ENCODE assay signal across 2 cellular contexts in the genomic region with DNA sequence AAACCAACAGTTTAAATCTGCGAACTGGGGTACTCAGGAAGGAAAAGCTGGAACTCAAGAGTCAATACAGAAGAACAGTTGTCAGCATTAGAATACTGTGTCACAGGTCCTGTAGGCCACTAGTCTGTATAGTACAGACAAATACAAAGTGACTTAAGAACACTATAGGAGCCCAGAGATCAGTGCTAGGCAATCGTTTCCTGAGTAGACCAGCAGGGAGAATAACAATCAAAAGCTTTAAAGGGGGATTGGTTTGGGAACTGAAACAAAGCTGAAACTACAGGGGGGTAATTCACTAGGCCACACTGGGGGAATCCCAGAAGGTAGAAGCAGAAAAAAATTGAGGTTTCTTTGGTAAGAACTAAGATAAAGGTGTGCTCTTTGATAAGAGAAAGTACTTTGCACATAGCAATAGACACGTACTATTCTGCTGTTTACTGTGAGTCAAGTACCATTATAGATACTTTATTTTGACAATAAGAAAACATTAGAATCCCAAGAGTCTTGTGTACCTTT.
TF ChIP-seq lines count a peak whose summit lies in the region.

No MANE protein-coding gene starts in this region.

TF ChIP-seq in GM23338, 12 proteins besides CTCF, POLR2A, EP300 and RAD21 (continued from another document and continues in another):
- TF ChIP-seq, protein P1, sequence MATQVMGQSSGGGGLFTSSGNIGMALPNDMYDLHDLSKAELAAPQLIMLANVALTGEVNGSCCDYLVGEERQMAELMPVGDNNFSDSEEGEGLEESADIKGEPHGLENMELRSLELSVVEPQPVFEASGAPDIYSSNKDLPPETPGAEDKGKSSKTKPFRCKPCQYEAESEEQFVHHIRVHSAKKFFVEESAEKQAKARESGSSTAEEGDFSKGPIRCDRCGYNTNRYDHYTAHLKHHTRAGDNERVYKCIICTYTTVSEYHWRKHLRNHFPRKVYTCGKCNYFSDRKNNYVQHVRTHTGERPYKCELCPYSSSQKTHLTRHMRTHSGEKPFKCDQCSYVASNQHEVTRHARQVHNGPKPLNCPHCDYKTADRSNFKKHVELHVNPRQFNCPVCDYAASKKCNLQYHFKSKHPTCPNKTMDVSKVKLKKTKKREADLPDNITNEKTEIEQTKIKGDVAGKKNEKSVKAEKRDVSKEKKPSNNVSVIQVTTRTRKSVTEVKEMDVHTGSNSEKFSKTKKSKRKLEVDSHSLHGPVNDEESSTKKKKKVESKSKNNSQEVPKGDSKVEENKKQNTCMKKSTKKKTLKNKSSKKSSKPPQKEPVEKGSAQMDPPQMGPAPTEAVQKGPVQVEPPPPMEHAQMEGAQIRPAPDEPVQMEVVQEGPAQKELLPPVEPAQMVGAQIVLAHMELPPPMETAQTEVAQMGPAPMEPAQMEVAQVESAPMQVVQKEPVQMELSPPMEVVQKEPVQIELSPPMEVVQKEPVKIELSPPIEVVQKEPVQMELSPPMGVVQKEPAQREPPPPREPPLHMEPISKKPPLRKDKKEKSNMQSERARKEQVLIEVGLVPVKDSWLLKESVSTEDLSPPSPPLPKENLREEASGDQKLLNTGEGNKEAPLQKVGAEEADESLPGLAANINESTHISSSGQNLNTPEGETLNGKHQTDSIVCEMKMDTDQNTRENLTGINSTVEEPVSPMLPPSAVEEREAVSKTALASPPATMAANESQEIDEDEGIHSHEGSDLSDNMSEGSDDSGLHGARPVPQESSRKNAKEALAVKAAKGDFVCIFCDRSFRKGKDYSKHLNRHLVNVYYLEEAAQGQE (IDR thresholded peaks at IDR 0.05; ENCODE audit: unreplicated experiment) = no peak
- TF ChIP-seq, protein P2, sequence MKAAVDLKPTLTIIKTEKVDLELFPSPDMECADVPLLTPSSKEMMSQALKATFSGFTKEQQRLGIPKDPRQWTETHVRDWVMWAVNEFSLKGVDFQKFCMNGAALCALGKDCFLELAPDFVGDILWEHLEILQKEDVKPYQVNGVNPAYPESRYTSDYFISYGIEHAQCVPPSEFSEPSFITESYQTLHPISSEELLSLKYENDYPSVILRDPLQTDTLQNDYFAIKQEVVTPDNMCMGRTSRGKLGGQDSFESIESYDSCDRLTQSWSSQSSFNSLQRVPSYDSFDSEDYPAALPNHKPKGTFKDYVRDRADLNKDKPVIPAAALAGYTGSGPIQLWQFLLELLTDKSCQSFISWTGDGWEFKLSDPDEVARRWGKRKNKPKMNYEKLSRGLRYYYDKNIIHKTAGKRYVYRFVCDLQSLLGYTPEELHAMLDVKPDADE (IDR thresholded peaks at IDR 0.05) = no peak
- TF ChIP-seq NANOG (IDR thresholded peaks at IDR 0.05; ENCODE audit: borderline replicate concordance) = no peak
- TF ChIP-seq EZH2 (IDR thresholded peaks at IDR 0.05; ENCODE audit: low read depth, unreplicated experiment) = no peak
- TF ChIP-seq POLR2AphosphoS5 (IDR thresholded peaks at IDR 0.05; ENCODE audit: low read depth) = no peak
- TF ChIP-seq CREB1 (CRISPR knock-in tag; IDR thresholded peaks at IDR 0.05; ENCODE audit: low read depth) = no peak
- TF ChIP-seq ZNF114 (CRISPR knock-in tag; IDR thresholded peaks at IDR 0.05) = no peak
- TF ChIP-seq EZH2phosphoT487 (IDR thresholded peaks at IDR 0.05; ENCODE audit: unreplicated experiment) = no peak
- TF ChIP-seq, protein P3, sequence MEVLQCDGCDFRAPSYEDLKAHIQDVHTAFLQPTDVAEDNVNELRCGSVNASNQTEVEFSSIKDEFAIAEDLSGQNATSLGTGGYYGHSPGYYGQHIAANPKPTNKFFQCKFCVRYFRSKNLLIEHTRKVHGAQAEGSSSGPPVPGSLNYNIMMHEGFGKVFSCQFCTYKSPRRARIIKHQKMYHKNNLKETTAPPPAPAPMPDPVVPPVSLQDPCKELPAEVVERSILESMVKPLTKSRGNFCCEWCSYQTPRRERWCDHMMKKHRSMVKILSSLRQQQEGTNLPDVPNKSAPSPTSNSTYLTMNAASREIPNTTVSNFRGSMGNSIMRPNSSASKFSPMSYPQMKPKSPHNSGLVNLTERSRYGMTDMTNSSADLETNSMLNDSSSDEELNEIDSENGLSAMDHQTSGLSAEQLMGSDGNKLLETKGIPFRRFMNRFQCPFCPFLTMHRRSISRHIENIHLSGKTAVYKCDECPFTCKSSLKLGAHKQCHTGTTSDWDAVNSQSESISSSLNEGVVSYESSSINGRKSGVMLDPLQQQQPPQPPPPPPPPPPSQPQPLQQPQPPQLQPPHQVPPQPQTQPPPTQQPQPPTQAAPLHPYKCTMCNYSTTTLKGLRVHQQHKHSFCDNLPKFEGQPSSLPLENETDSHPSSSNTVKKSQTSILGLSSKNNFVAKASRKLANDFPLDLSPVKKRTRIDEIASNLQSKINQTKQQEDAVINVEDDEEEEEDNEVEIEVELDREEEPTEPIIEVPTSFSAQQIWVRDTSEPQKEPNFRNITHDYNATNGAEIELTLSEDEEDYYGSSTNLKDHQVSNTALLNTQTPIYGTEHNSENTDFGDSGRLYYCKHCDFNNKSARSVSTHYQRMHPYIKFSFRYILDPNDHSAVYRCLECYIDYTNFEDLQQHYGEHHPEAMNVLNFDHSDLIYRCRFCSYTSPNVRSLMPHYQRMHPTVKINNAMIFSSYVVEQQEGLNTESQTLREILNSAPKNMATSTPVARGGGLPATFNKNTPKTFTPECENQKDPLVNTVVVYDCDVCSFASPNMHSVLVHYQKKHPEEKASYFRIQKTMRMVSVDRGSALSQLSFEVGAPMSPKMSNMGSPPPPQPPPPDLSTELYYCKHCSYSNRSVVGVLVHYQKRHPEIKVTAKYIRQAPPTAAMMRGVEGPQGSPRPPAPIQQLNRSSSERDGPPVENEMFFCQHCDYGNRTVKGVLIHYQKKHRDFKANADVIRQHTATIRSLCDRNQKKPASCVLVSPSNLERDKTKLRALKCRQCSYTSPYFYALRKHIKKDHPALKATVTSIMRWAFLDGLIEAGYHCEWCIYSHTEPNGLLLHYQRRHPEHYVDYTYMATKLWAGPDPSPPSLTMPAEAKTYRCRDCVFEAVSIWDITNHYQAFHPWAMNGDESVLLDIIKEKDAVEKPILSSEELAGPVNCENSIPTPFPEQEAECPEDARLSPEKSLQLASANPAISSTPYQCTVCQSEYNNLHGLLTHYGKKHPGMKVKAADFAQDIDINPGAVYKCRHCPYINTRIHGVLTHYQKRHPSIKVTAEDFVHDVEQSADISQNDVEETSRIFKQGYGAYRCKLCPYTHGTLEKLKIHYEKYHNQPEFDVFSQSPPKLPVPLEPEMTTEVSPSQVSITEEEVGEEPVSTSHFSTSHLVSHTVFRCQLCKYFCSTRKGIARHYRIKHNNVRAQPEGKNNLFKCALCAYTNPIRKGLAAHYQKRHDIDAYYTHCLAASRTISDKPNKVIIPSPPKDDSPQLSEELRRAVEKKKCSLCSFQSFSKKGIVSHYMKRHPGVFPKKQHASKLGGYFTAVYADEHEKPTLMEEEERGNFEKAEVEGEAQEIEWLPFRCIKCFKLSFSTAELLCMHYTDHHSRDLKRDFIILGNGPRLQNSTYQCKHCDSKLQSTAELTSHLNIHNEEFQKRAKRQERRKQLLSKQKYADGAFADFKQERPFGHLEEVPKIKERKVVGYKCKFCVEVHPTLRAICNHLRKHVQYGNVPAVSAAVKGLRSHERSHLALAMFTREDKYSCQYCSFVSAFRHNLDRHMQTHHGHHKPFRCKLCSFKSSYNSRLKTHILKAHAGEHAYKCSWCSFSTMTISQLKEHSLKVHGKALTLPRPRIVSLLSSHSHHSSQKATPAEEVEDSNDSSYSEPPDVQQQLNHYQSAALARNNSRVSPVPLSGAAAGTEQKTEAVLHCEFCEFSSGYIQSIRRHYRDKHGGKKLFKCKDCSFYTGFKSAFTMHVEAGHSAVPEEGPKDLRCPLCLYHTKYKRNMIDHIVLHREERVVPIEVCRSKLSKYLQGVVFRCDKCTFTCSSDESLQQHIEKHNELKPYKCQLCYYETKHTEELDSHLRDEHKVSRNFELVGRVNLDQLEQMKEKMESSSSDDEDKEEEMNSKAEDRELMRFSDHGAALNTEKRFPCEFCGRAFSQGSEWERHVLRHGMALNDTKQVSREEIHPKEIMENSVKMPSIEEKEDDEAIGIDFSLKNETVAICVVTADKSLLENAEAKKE (CRISPR knock-in tag; IDR thresholded peaks at IDR 0.05) = no peak

TF ChIP-seq in GM12878, 131 proteins besides CTCF, POLR2A, EP300 and RAD21 (continued from another document and continues in another):
- TF ChIP-seq, protein P4, sequence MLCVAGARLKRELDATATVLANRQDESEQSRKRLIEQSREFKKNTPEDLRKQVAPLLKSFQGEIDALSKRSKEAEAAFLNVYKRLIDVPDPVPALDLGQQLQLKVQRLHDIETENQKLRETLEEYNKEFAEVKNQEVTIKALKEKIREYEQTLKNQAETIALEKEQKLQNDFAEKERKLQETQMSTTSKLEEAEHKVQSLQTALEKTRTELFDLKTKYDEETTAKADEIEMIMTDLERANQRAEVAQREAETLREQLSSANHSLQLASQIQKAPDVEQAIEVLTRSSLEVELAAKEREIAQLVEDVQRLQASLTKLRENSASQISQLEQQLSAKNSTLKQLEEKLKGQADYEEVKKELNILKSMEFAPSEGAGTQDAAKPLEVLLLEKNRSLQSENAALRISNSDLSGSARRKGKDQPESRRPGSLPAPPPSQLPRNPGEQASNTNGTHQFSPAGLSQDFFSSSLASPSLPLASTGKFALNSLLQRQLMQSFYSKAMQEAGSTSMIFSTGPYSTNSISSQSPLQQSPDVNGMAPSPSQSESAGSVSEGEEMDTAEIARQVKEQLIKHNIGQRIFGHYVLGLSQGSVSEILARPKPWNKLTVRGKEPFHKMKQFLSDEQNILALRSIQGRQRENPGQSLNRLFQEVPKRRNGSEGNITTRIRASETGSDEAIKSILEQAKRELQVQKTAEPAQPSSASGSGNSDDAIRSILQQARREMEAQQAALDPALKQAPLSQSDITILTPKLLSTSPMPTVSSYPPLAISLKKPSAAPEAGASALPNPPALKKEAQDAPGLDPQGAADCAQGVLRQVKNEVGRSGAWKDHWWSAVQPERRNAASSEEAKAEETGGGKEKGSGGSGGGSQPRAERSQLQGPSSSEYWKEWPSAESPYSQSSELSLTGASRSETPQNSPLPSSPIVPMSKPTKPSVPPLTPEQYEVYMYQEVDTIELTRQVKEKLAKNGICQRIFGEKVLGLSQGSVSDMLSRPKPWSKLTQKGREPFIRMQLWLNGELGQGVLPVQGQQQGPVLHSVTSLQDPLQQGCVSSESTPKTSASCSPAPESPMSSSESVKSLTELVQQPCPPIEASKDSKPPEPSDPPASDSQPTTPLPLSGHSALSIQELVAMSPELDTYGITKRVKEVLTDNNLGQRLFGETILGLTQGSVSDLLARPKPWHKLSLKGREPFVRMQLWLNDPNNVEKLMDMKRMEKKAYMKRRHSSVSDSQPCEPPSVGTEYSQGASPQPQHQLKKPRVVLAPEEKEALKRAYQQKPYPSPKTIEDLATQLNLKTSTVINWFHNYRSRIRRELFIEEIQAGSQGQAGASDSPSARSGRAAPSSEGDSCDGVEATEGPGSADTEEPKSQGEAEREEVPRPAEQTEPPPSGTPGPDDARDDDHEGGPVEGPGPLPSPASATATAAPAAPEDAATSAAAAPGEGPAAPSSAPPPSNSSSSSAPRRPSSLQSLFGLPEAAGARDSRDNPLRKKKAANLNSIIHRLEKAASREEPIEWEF (IDR thresholded peaks at IDR 0.05; ENCODE audit: insufficient replicate concordance, low read depth, low read length) = no peak
- TF ChIP-seq, protein P5, sequence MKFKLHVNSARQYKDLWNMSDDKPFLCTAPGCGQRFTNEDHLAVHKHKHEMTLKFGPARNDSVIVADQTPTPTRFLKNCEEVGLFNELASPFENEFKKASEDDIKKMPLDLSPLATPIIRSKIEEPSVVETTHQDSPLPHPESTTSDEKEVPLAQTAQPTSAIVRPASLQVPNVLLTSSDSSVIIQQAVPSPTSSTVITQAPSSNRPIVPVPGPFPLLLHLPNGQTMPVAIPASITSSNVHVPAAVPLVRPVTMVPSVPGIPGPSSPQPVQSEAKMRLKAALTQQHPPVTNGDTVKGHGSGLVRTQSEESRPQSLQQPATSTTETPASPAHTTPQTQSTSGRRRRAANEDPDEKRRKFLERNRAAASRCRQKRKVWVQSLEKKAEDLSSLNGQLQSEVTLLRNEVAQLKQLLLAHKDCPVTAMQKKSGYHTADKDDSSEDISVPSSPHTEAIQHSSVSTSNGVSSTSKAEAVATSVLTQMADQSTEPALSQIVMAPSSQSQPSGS (IDR thresholded peaks at IDR 0.05; ENCODE audit: low read length) = no peak
- TF ChIP-seq SP1 (IDR thresholded peaks at IDR 0.05; ENCODE audit: low read depth, low read length) (no peak), IRF4 (IDR thresholded peaks at IDR 0.05; ENCODE audit: low read depth, low read length) (no peak), SRF (IDR thresholded peaks at IDR 0.05; ENCODE audit: low read depth in 2 of 2, low read length in 2 of 2) (no peak), NR2F1 (conservative IDR thresholded peaks at IDR 0.05) (no peak), SMAD5 (IDR thresholded peaks at IDR 0.05; ENCODE audit: low read depth) (no peak), BACH1 (IDR thresholded peaks at IDR 0.05; ENCODE audit: borderline replicate concordance) (no peak), POLR2AphosphoS2 (IDR thresholded peaks at IDR 0.05; ENCODE audit: low read depth, low read length) (no peak), SUZ12 (IDR thresholded peaks at IDR 0.05; ENCODE audit: unreplicated experiment) (no peak), ZNF622 (IDR thresholded peaks at IDR 0.05) (no peak)
- TF ChIP-seq, protein P6, sequence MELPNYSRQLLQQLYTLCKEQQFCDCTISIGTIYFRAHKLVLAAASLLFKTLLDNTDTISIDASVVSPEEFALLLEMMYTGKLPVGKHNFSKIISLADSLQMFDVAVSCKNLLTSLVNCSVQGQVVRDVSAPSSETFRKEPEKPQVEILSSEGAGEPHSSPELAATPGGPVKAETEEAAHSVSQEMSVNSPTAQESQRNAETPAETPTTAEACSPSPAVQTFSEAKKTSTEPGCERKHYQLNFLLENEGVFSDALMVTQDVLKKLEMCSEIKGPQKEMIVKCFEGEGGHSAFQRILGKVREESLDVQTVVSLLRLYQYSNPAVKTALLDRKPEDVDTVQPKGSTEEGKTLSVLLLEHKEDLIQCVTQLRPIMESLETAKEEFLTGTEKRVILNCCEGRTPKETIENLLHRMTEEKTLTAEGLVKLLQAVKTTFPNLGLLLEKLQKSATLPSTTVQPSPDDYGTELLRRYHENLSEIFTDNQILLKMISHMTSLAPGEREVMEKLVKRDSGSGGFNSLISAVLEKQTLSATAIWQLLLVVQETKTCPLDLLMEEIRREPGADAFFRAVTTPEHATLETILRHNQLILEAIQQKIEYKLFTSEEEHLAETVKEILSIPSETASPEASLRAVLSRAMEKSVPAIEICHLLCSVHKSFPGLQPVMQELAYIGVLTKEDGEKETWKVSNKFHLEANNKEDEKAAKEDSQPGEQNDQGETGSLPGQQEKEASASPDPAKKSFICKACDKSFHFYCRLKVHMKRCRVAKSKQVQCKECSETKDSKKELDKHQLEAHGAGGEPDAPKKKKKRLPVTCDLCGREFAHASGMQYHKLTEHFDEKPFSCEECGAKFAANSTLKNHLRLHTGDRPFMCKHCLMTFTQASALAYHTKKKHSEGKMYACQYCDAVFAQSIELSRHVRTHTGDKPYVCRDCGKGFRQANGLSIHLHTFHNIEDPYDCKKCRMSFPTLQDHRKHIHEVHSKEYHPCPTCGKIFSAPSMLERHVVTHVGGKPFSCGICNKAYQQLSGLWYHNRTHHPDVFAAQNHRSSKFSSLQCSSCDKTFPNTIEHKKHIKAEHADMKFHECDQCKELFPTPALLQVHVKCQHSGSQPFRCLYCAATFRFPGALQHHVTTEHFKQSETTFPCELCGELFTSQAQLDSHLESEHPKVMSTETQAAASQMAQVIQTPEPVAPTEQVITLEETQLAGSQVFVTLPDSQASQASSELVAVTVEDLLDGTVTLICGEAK (IDR thresholded peaks at IDR 0.05; ENCODE audit: borderline replicate concordance) = no peak
